In genomic region chr3:9386501-9387321, GRCh38 we compare ENCODE assay signal across 1 cellular context.
TF ChIP-seq lines count a peak whose summit lies in the region.

No MANE protein-coding gene starts in this region.

TF ChIP-seq in IMR-90, 13 proteins besides CTCF, POLR2A, EP300 and RAD21:
- TF ChIP-seq ELK1 (IDR thresholded peaks at IDR 0.05; ENCODE audit: borderline replicate concordance, low read depth, low read length) = no peak
- TF ChIP-seq FOS (IDR thresholded peaks at IDR 0.05; ENCODE audit: low read depth, low read length) = no peak
- no peak for TF ChIP-seq RFX5 (IDR thresholded peaks at IDR 0.05; ENCODE audit: low read depth, low read length)
- no peak for TF ChIP-seq SMC3 (IDR thresholded peaks at IDR 0.05; ENCODE audit: low read depth, low read length)
- no peak for TF ChIP-seq USF2 (IDR thresholded peaks at IDR 0.05; ENCODE audit: low read depth, low read length)
- no peak for TF ChIP-seq MXI1 (IDR thresholded peaks at IDR 0.05; ENCODE audit: borderline replicate concordance, low read depth, low read length)
- TF ChIP-seq CHD1 (IDR thresholded peaks at IDR 0.05; ENCODE audit: low read depth, low read length) = no peak
